In the genomic region with DNA sequence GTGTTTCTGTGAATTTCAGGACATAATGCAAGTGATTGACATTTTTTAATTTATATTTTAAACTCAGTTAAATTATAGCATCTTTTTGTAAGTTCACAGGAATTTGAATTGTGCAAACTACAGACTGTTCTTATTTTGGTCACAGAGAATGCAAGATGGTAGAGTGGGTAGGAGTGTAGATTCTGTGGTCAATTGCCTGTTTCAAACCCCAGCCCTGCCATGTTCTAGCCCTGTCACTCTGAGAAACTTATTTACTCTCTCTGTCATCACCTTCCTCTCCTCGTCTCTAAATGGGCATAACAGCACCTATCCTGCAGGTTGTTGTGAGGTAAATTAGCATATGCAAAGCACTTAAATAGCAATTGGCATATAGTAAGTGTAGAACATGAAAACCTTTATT, we compare ENCODE assay signal across 26 cellular contexts.
"Had no signal": no experiment of that assay in that cellular context is flagged by ENCODE, and none has a peak within 500 bp of the region (broad histone marks: within the 10 kb centered on the region; RNA-seq: fewer than 3 reads in every experiment).

No MANE protein-coding gene starts in this region.

- ATAC-seq: PC-3 had no signal

- DNase-seq: Karpas-422, KBM-7, MM.1S, MV-4-11, NCI-H1092, NCI-H1105, NCI-H1417 treated with DMSO at 0.1 percent for 48 hours, NCI-H1436 treated with DMSO at 0.1 percent for 48 hours, NCI-H1694 treated with DMSO at 0.1 percent for 48 hours, NCI-H187 treated with DMSO at 0.1 percent for 48 hours, NCI-H2029, NCI-H2171 treated with DMSO at 0.1 percent for 48 hours, NCI-H2227 treated with DMSO at 0.1 percent for 48 hours, NCI-H345, NCI-H446, NCI-H510A treated with DMSO at 0.1 percent for 48 hours, NCI-H524 treated with DMSO at 0.1 percent for 48 hours, NCI-H526 treated with DMSO at 0.1 percent for 48 hours, NCI-H82, PC-3, Peyer's patch, Right ventricle myocardium superior, RPMI8226, SHP77 treated with DMSO at 0.1 percent for 48 hours, SK-N-SH, SW 1271 had no signal
